ENCODE assay signal across 1 cellular context in the genomic region with DNA sequence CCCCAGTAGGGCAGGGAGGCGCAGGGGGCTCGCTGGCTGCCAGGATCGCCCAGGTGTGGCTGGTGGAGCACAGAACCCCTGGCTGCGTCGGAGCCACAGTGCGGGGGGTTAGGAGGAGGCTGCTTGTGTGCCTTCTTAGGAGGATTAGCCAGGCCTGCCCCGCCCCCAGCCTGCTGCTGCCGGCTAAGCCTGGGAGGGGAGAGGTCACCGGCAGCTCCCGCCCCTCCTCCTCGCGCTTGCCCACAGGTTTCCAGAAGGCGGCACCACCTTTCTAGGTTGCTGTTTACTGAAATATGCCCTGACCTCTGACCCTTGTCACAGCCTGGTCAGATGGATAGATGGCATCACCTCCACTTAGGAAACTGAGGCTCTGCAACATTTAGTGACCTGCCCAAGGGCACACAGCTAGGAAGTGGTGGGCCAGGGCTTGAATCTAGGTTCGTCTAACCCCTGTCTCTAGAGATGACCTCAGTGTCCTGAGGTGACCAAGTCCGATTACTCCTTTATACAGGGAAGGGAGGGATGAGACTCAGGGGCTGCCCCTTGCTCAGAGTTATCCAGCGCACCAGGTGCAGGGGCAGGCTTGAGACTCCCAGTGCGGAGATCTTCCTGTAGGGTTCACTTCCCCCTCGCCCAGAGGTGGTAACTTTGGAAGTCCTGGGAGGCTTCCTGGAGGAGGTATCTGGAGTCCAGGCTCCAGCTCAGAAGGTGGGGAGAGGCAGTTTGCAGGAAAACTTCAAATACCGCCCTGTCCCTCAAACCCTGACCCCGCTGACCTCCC.
TF ChIP-seq lines count a peak whose summit lies in the region.

No MANE protein-coding gene starts in this region.

TF ChIP-seq in endothelial cell of umbilical vein, 7 proteins besides CTCF, POLR2A, EP300 and RAD21:
- TF ChIP-seq GATA2 (IDR thresholded peaks at IDR 0.05; ENCODE audit: insufficient read depth, insufficient read length, low read depth, low read length) (no peak), POLR2AphosphoS5 (IDR thresholded peaks at IDR 0.05; ENCODE audit: insufficient read depth, low read depth, low read length) (no peak), JUN (IDR thresholded peaks at IDR 0.05; ENCODE audit: borderline replicate concordance, insufficient read depth, insufficient read length, low read depth) (no peak), MAX (IDR thresholded peaks at IDR 0.05; ENCODE audit: insufficient read depth, insufficient read length) (no peak), EZH2 (IDR thresholded peaks at IDR 0.05; ENCODE audit: borderline replicate concordance, low read depth, low read length, severe bottlenecking) (no peak), MYC (IDR thresholded peaks at IDR 0.05; ENCODE audit: low read depth, low read length) (no peak)
